ENCODE assay signal across 9 cellular contexts in the genomic region with DNA sequence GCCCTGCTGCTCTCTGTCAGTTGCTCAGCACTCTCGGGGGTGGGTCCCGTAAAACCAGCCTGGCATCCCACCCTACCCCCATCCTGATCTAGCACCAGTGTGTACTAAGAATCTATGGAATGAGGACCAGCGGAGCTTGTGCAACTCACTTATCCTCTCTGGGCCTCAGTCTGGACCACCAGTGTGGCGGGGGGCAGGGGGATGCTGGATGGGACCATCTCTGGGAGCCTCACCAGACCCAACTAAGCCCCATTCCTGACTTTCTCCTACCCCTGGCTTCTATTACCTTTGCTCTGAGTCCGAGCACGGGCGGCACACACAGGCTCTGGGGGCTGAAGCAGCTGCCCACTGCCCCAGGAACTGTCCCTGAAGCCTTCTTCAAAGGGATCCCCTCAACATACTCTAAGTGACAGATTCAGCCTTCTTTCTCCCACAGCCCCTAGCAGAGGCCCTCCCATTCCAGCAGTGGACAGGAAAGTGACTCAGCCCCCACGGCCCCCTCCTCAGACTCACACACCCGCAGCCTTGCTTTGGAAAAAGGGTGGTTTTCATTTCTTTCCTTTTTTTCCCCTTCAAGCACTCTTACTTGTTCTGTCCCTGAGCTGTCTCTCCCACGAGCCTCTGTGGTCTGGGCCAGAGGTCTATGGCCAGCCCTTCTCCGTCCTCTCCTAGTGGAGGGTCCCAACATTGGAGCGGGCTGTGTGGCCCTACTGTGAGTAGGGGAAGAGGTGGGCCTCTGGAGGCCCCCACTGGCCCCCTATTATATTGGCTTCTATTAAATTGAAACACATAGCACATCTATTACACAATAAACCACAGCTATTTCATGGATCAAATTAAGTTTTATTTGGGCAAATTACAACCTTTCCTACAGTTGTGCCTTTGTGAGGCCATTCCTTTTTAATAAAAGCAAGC.
DNase-seq lines count a peak whose midpoint lies in the region; ATAC-seq and TF ChIP-seq lines count a peak whose summit lies in the region.
"Had no signal": no experiment of that assay in that cellular context is flagged by ENCODE, and none has a peak within 500 bp of the region (broad histone marks: within the 10 kb centered on the region; RNA-seq: fewer than 3 reads in every experiment).

No MANE protein-coding gene starts in this region.

- CTCF ChIA-PET in WTC11 (lab: Charles Lee): interaction anchor here (0.7 to 2.1 kb wide), 5 partner anchors 13 to 95 kb away, joined by 4 to 9 read pairs (median 4); no protein-coding TSS in a partner anchor
- CTCF ChIA-PET in CD4-positive, alpha-beta T cell (lab: Charles Lee): no interaction called here

- no peak for ATAC-seq in WTC11
- peak in 3 of 4 donors; percentile 12 to 24 (median 21) for ATAC-seq in heart left ventricle
- ATAC-seq in sciatic nerve: peak; percentile 84
- no peak for ATAC-seq in GM18870 (IDR thresholded peaks at IDR 0.05; ENCODE audit: unreplicated experiment)
- no peak for ATAC-seq in CD4-positive, alpha-beta T cell (ENCODE audit: poor library complexity)
- ATAC-seq: activated CD8-positive, alpha-beta T cell treated with anti-CD3 and anti-CD28 coated beads, Interleukin-2, amount 10 ng/mL, durations not matched to agents 7 days and 5 days had no signal

- peak overlapping the region; percentile 41 to 87 (median 78) for H3K27ac ChIP-seq in heart left ventricle
- no peak overlapping the region for H3K27ac ChIP-seq in CD4-positive, alpha-beta T cell (ENCODE audit: low read depth, low read length)

- DNase-seq in ELF-1 (ENCODE audit: low read depth, low spot score) (peak; percentile 42), WTC11 (ENCODE audit: low spot score) (no peak), heart left ventricle (no peak), sciatic nerve (ENCODE audit: low spot score) (peak; percentile 64), GM20000 (ENCODE audit: low spot score) (no peak), T-helper 1 cell (no peak)
- DNase-seq in CD4-positive, alpha-beta T cell: no peak
- DNase-seq: activated CD8-positive, alpha-beta T cell treated with anti-CD3 and anti-CD28 coated beads, Interleukin-2, amount 10 ng/mL, durations not matched to agents 7 days and 5 days had no signal

- no peak for TF ChIP-seq CTCF in WTC11 (IDR thresholded peaks at IDR 0.05)
- no peak for TF ChIP-seq CTCF in heart left ventricle (IDR thresholded peaks at IDR 0.05)
- no peak for TF ChIP-seq CTCF in GM20000 (IDR thresholded peaks at IDR 0.05; ENCODE audit: extremely low read depth, missing control alignments)
- TF ChIP-seq CTCF in CD4-positive, alpha-beta T cell (IDR thresholded peaks at IDR 0.05): no peak

- H3K4me1 Mint-ChIP-seq in WTC11: peaks cover 23% of the 10 kb centered on the region
- H3K4me1 Mint-ChIP-seq in CD4-positive, alpha-beta T cell (ENCODE audit: low read depth): no peaks in the 10 kb centered on the region

- POLR2A ChIA-PET in WTC11 (lab: Charles Lee): no interaction called here
- POLR2A ChIA-PET in CD4-positive, alpha-beta T cell (lab: Charles Lee): no interaction called here

- H3K27ac Mint-ChIP-seq in WTC11: no peak overlapping the region
- H3K27ac Mint-ChIP-seq in CD4-positive, alpha-beta T cell: no peak overlapping the region
- H3K27ac Mint-ChIP-seq: activated CD8-positive, alpha-beta T cell treated with anti-CD3 and anti-CD28 coated beads, Interleukin-2, amount 10 ng/mL, durations not matched to agents 7 days and 5 days had no signal

- no peak overlapping the region for H3K4me3 Mint-ChIP-seq in WTC11
- no peak overlapping the region for H3K4me3 Mint-ChIP-seq in CD4-positive, alpha-beta T cell
- H3K4me3 Mint-ChIP-seq: activated CD8-positive, alpha-beta T cell treated with anti-CD3 and anti-CD28 coated beads, Interleukin-2, amount 10 ng/mL, durations not matched to agents 7 days and 5 days had no signal

- H3K9me3 Mint-ChIP-seq in WTC11: 0 out of 2 replicates have a peak, but pooled peaks cover 3% of the 10 kb centered on the region
- no peaks in the 10 kb centered on the region for H3K9me3 Mint-ChIP-seq in CD4-positive, alpha-beta T cell

- no peaks in the 10 kb centered on the region for H3K36me3 ChIP-seq in heart left ventricle

- H3K36me3 Mint-ChIP-seq in WTC11: no peaks in the 10 kb centered on the region
- H3K36me3 Mint-ChIP-seq in CD4-positive, alpha-beta T cell (ENCODE audit: low read depth): no peaks in the 10 kb centered on the region

- H3K9me3 ChIP-seq in heart left ventricle: no peaks in the 10 kb centered on the region
- H3K9me3 ChIP-seq in CD4-positive, alpha-beta T cell (ENCODE audit: control insufficient read depth, low read length): no peaks in the 10 kb centered on the region

- H3K4me1 ChIP-seq in heart left ventricle: peaks cover 6 to 39% (median 24%) of the 10 kb centered on the region in 12 donors

- intact Hi-C loops in heart left ventricle (cut with DNase I) (loop anchor here in 6 of 10 donors (2.0 to 5.0 kb wide), 3 partner anchors 35 to 40 kb away; no protein-coding TSS in a partner anchor), sciatic nerve (cut with DNase I) (no loop called here)
- intact Hi-C loops in CD4-positive, alpha-beta T cell (cut with DNase I, micrococcal nuclease): no loop called here

- no peaks in the 10 kb centered on the region for H3K27me3 ChIP-seq in heart left ventricle
- no peaks in the 10 kb centered on the region for H3K27me3 ChIP-seq in CD4-positive, alpha-beta T cell (ENCODE audit: control insufficient read depth, insufficient read depth, low read length)

- no peak for TF ChIP-seq POLR2A in heart left ventricle (IDR thresholded peaks at IDR 0.05)

- no peaks in the 10 kb centered on the region for H3K27me3 Mint-ChIP-seq in WTC11 (ENCODE audit: low read depth)
- H3K27me3 Mint-ChIP-seq in CD4-positive, alpha-beta T cell: no peaks in the 10 kb centered on the region

- 79 to 88% (median 83%) methylated on average over 12 of the region's 12 CpGs for WGBS in heart left ventricle, 4 donors

- no peak overlapping the region for H3K4me3 ChIP-seq in heart left ventricle

TF ChIP-seq in WTC11, 78 proteins besides CTCF, POLR2A, EP300 and RAD21:
- TF ChIP-seq FOXP1 (CRISPR knock-in tag; IDR thresholded peaks at IDR 0.05; ENCODE audit: borderline replicate concordance): 0 out of 2 replicates have a peak, but pooled peaks have one; percentile 5
- TF ChIP-seq ZNF317 (CRISPR knock-in tag; IDR thresholded peaks at IDR 0.05; ENCODE audit: borderline replicate concordance, low read depth): no peak

Comparison
In these comparisons a context has a peak if more than half of its experiments do, and no peak if none do; other contexts are left out.
1. DNase-seq: peak in ELF-1 (single experiment) and sciatic nerve (single experiment); none in WTC11 (single experiment), heart left ventricle (0 of 5), GM20000 (single experiment), CD4-positive, alpha-beta T cell (0 of 10) and T-helper 1 cell (0 of 5).
2. ATAC-seq: peak in heart left ventricle (3 of 4) and sciatic nerve (single experiment); none in WTC11 (single experiment), GM18870 (single experiment) and CD4-positive, alpha-beta T cell (single experiment).
3. intact Hi-C loops: an anchor here in heart left ventricle (2.0 to 5.0 kb wide); none called in sciatic nerve and CD4-positive, alpha-beta T cell.